ENCODE assay signal across 32 cellular contexts in the genomic region with DNA sequence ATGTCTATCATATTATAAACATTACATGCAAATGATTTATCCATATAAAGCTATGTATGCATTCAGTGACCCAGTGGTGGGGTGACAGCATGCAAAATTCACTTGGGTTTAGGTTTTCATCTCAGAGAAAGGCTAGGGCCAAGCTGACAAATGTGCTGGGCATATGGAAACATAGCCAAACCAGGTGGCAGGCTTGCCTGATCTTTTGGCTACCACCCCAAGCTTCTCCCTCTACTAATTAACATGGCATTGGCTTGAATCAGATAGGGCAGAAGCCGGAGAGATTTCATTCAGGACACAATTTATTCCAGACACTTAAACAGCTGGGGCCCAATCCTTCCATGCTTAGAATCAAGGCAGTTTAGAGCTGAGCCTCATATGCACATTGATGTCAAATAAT.
"Had no signal": no experiment of that assay in that cellular context is flagged by ENCODE, and none has a peak within 500 bp of the region (broad histone marks: within the 10 kb centered on the region; RNA-seq: fewer than 3 reads in every experiment).

No MANE protein-coding gene starts in this region.

- DNase-seq: activated CD4-positive, alpha-beta T cell treated with anti-CD3 and anti-CD28 coated beads for 1 hour; activated CD4-positive, alpha-beta T cell treated with anti-CD3 and anti-CD28 coated beads for 48 hours; activated CD4-positive, alpha-beta T cell treated with anti-CD3 and anti-CD28 coated beads, Interleukin-2, amount 50 U/mL, for 4 hours; activated CD4-positive, CD25-positive, alpha-beta regulatory T cell; activated CD8-positive, alpha-beta T cell treated with anti-CD3 and anti-CD28 coated beads for 36 hours; activated effector memory CD4-positive, alpha-beta T cell treated with anti-CD3 and anti-CD28 coated beads, Interleukin-2, amount 50 U/mL, for 16 hours; activated naive CD4-positive, alpha-beta T cell; activated naive CD4-positive, alpha-beta T cell treated with anti-CD3 and anti-CD28 coated beads, Interleukin-2, amount 50 U/mL, for 16 hours; activated naive CD8-positive, alpha-beta T cell treated with anti-CD3 and anti-CD28 coated beads for 36 hours; activated T-cell treated with anti-CD3 and anti-CD28 coated beads, Interleukin-2, amount 50 U/mL, for 1 hour; activated T-cell treated with anti-CD3 and anti-CD28 coated beads, Interleukin-2, amount 50 U/mL, for 72 hours; amniotic stem cell; aorta; NCI-H1105; NCI-H1417 treated with DMSO at 0.1 percent for 48 hours; NCI-H2029; NCI-H2171; NCI-H524 treated with DMSO at 0.1 percent for 48 hours; NCI-H774; PC-3; Peyer's patch; RPMI8226; SHP77 treated with DMSO at 0.1 percent for 48 hours; SK-N-SH; SW 1271; T-helper 1 cell; T-helper 2 cell; T-helper 9 cell; WERI-Rb-1 had no signal

- H3K4me1 ChIP-seq: Peyer's patch, SJSA1 had no signal

- H3K27ac ChIP-seq: Peyer's patch, SJSA1, WERI-Rb-1 had no signal

- H3K9me3 ChIP-seq: Peyer's patch, SJSA1, SK-N-SH had no signal

- H3K36me3 ChIP-seq: Peyer's patch, SJSA1, WERI-Rb-1 had no signal

- ATAC-seq: activated CD8-positive, alpha-beta T cell treated with anti-CD3 and anti-CD28 coated beads for 36 hours; activated T-cell treated with anti-CD3 and anti-CD28 coated beads, Interleukin-2, amount 50 U/mL, for 72 hours; activated T-helper 17 cell treated with anti-CD3 and anti-CD28 coated beads, Interleukin-2, amount 50 U/mL, for 72 hours; K562; PC-3 had no signal

- H3K4me3 ChIP-seq: K562, Peyer's patch, SJSA1 had no signal

- H3K27me3 ChIP-seq: Peyer's patch, SJSA1 had no signal
